8 cellular contexts compared by ENCODE assay signal in genomic region chr3:66998899-66999235, GRCh38. TPM values are rescaled to one million over a fixed set of nuclear protein-coding genes. Genes with fewer than 3 reads are reported as not detected.
A peak's percentile ranks its signal among the peaks of the same experiment; 100 is the strongest.
DNase-seq lines count a peak whose midpoint lies in the region; ATAC-seq, FAIRE-seq and TF ChIP-seq lines count a peak whose summit lies in the region.

No MANE protein-coding gene starts in this region.

- CTCF ChIA-PET in activated naive CD4-positive, alpha-beta T cell treated with anti-CD3 and anti-CD28 coated beads, Interleukin-2, amount 10 ng/mL, durations not matched to agents 7 days and 5 days (lab: Charles Lee) = interaction anchor here (3.6 kb wide), 1 partner anchor 27 kb away, joined by 21 read pairs; no protein-coding TSS in a partner anchor

- no peak for DNase-seq in activated naive CD4-positive, alpha-beta T cell treated with anti-CD3 and anti-CD28 coated beads, Interleukin-2, amount 10 ng/mL, durations not matched to agents 7 days and 5 days
- DNase-seq in activated naive CD4-positive, alpha-beta T cell (lab: John Stamatoyannopoulos, UW) = no peak
- DNase-seq in astrocyte (ENCODE audit: low read depth) (peak; percentile 13), lung (ENCODE audit: low spot score) (no peak), SK-N-DZ (ENCODE audit: low spot score) (no peak), dermis blood vessel endothelial cell (no peak)

- peak overlapping the region; percentile 88 for H3K27ac Mint-ChIP-seq in activated naive CD4-positive, alpha-beta T cell treated with anti-CD3 and anti-CD28 coated beads, Interleukin-2, amount 10 ng/mL, durations not matched to agents 7 days and 5 days
- H3K27ac Mint-ChIP-seq in astrocyte (ENCODE audit: unreplicated experiment) = no peak overlapping the region

- H3K4me1 Mint-ChIP-seq in activated naive CD4-positive, alpha-beta T cell treated with anti-CD3 and anti-CD28 coated beads, Interleukin-2, amount 10 ng/mL, durations not matched to agents 7 days and 5 days = peaks cover 45% of the 10 kb centered on the region
- peaks cover 5% of the 10 kb centered on the region for H3K4me1 Mint-ChIP-seq in astrocyte (ENCODE audit: low read depth, unreplicated experiment)

- peak overlapping the region; percentile 83 for H3K9ac ChIP-seq in astrocyte (ENCODE audit: low read length)

- H3K9me3 ChIP-seq in astrocyte (ENCODE audit: insufficient read depth, low read depth, low read length) (no peaks in the 10 kb centered on the region), lung (ENCODE audit: control insufficient read depth in 2 of 2, insufficient read depth in 1 of 2, low read length in 1 of 2) (no peaks in the 10 kb centered on the region)

- H3K4me1 ChIP-seq in astrocyte (ENCODE audit: insufficient read depth, low read length) = peaks cover 15% of the 10 kb centered on the region
- H3K4me1 ChIP-seq in lung (ENCODE audit: control insufficient read depth in 2 of 2, insufficient read depth in 2 of 2, low read length in 2 of 2) = peaks cover 3 to 4% of the 10 kb centered on the region in 2 donors
- no peaks in the 10 kb centered on the region for H3K4me1 ChIP-seq in urinary bladder (ENCODE audit: insufficient read depth)

- WGBS in lung, 2 donors = 1 to 3% methylated on average over 10 of the region's 10 CpGs
- WGBS in urinary bladder = 5% methylated on average over 10 of the region's 10 CpGs

- peaks cover 5% of the 10 kb centered on the region for H3K36me3 ChIP-seq in astrocyte (ENCODE audit: insufficient read depth, low read length)
- H3K36me3 ChIP-seq in lung (ENCODE audit: control insufficient read depth in 2 of 2, insufficient read depth in 2 of 2, low read length in 2 of 2) = peaks cover 2 to 7% of the 10 kb centered on the region in 2 donors
- H3K36me3 ChIP-seq in urinary bladder (ENCODE audit: insufficient read depth) = no peaks in the 10 kb centered on the region

- ATAC-seq in lung (ENCODE audit: insufficient read depth, low FRiP score) (no peak), GM21515 (IDR thresholded peaks at IDR 0.05; ENCODE audit: unreplicated experiment) (no peak)

- no peak for TF ChIP-seq CTCF in astrocyte (IDR thresholded peaks at IDR 0.05; ENCODE audit: insufficient read depth, low read depth, low read length)
- TF ChIP-seq CTCF in lung (IDR thresholded peaks at IDR 0.05; ENCODE audit: control extremely low read depth, extremely low read depth) = no peak

- peak overlapping the region; percentile 79 for H3K27ac ChIP-seq in astrocyte (ENCODE audit: low read depth, low read length)
- H3K27ac ChIP-seq in lung (ENCODE audit: low read depth in 1 of 2, low read length in 1 of 2) = peak overlapping the region; percentile 59 to 77
- H3K27ac ChIP-seq in urinary bladder (ENCODE audit: low read depth) = no peak overlapping the region

- H3K4me3 ChIP-seq in astrocyte (ENCODE audit: insufficient read depth, low read depth, low read length) = peak overlapping the region; percentile 84
- peak overlapping the region; percentile 70 for H3K4me3 ChIP-seq in lung
- peak overlapping the region; percentile 65 for H3K4me3 ChIP-seq in urinary bladder (ENCODE audit: low read depth, low read length)

- H3K4me2 ChIP-seq in astrocyte (ENCODE audit: low read length) = peak overlapping the region; percentile 91

- peaks cover 37% of the 10 kb centered on the region for H3K79me2 ChIP-seq in astrocyte (ENCODE audit: insufficient read depth, low read length)

- peak overlapping the region; percentile 93 for H3K4me3 Mint-ChIP-seq in activated naive CD4-positive, alpha-beta T cell treated with anti-CD3 and anti-CD28 coated beads, Interleukin-2, amount 10 ng/mL, durations not matched to agents 7 days and 5 days
- peak overlapping the region; percentile 93 for H3K4me3 Mint-ChIP-seq in astrocyte (ENCODE audit: unreplicated experiment)

- H3K27me3 ChIP-seq in astrocyte (ENCODE audit: insufficient read depth, low read length) (no peaks in the 10 kb centered on the region), lung (ENCODE audit: control insufficient read depth, insufficient read depth) (no peaks in the 10 kb centered on the region)

- H3K36me3 Mint-ChIP-seq in activated naive CD4-positive, alpha-beta T cell treated with anti-CD3 and anti-CD28 coated beads, Interleukin-2, amount 10 ng/mL, durations not matched to agents 7 days and 5 days = peaks cover 9% of the 10 kb centered on the region
- no peaks in the 10 kb centered on the region for H3K36me3 Mint-ChIP-seq in astrocyte (ENCODE audit: low read depth, unreplicated experiment)

- no peak for FAIRE-seq in astrocyte (lab: Jason Lieb, UNC)

- H2AFZ ChIP-seq in astrocyte (ENCODE audit: low read depth, low read length) = peak overlapping the region; percentile 70

- H3K27me3 Mint-ChIP-seq in activated naive CD4-positive, alpha-beta T cell treated with anti-CD3 and anti-CD28 coated beads, Interleukin-2, amount 10 ng/mL, durations not matched to agents 7 days and 5 days = peaks cover 14% of the 10 kb centered on the region
- no peaks in the 10 kb centered on the region for H3K27me3 Mint-ChIP-seq in astrocyte (ENCODE audit: low read depth, unreplicated experiment)

- no peaks in the 10 kb centered on the region for H4K20me1 ChIP-seq in astrocyte (ENCODE audit: insufficient read depth, low read length)

- H3K9me3 Mint-ChIP-seq in activated naive CD4-positive, alpha-beta T cell treated with anti-CD3 and anti-CD28 coated beads, Interleukin-2, amount 10 ng/mL, durations not matched to agents 7 days and 5 days = no peaks in the 10 kb centered on the region
- no peaks in the 10 kb centered on the region for H3K9me3 Mint-ChIP-seq in astrocyte (ENCODE audit: unreplicated experiment)

RNA-seq across cellular contexts. Expression of gene KBTBD8, which starts 0.8 kb away (rescaled TPM):
- total RNA-seq in astrocyte (9.2 and 9.4 TPM in 2 replicates), lung (1 to 10 TPM; 4.8 to 5.0 TPM), urinary bladder (3.8 TPM), dermis blood vessel endothelial cell (1.7 and 2.6 TPM in 2 replicates)
- polyA plus RNA-seq in lung (1 to 10 TPM in 1 of 2 donors, under 1 TPM in 1; 0.94 to 1.3 TPM), urinary bladder (1.2 TPM)
- 3.3 and 10.4 TPM in 2 replicates for polyA plus RNA-seq in SK-N-DZ (2014; cell fraction: cytosol; rRNA removed)
- polyA plus RNA-seq in SK-N-DZ (2014; cell fraction: nucleus; rRNA removed) = 2.0 and 4.6 TPM in 2 replicates
